ENCODE assay signal across 11 cellular contexts in the genomic region with DNA sequence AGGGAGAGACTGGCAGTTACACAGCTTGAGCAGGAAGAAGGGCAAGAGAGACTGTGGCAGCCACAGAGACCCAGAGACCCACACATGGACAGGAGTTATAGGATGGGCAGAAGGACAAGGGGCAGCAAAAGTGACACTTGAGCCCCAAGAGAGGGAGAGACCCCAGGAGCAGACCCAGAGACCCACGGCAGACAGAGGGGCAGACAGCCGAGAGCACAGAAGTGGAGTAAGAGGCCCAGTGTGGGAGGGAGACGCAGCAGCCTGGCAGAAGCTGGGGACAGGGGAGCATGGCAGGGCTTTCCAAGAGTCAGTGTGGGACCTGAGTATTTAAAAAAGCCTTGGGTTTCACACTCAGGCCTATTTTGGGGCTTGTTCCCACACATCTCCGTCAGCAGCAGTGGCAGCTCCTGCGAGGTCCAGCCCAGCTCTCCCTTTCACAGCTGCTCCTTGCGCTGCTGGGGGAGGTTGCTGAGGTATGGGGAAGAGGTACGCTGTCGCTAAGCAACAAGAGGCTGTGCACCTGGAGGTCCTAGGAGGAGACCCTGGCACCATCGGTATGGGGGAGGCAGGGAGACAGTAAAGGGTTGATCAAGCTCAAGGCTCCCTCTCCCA. TPM values are rescaled to one million over a fixed set of nuclear protein-coding genes. Genes with fewer than 3 reads are reported as not detected.
DNase-seq lines count a peak whose midpoint lies in the region; ATAC-seq and TF ChIP-seq lines count a peak whose summit lies in the region.
"Had no signal": no experiment of that assay in that cellular context is flagged by ENCODE, and none has a peak within 500 bp of the region (broad histone marks: within the 10 kb centered on the region; RNA-seq: fewer than 3 reads in every experiment).

No MANE protein-coding gene starts in this region.

- POLR2A ChIA-PET in RWPE1 (lab: Yijun Ruan, JAX; ENCODE audit: low non-redundant PET): interaction anchor here (0.6 kb wide), 1 partner anchor 23 kb away, joined by 6 read pairs; no protein-coding TSS in a partner anchor

- peaks cover 11 to 59% (median 34%) of the 10 kb centered on the region in 4 donors for H3K4me1 Mint-ChIP-seq in CD4-positive, CD25-positive, alpha-beta regulatory T cell
- H3K4me1 Mint-ChIP-seq in immature natural killer cell: peaks cover 40 to 44% of the 10 kb centered on the region in 2 donors
- H3K4me1 Mint-ChIP-seq in endodermal cell: peaks cover 12% of the 10 kb centered on the region

- no peak for DNase-seq in CD4-positive, CD25-positive, alpha-beta regulatory T cell
- DNase-seq in RWPE1 (ENCODE audit: low spot score): no peak
- no peak for DNase-seq in immature natural killer cell
- peak; percentile 49 for DNase-seq in sciatic nerve (ENCODE audit: low spot score)
- no peak for DNase-seq in spleen
- no peak for DNase-seq in endodermal cell
- no peak for DNase-seq in activated T-cell treated with anti-CD3 and anti-CD28 coated beads, Interleukin-2, amount 50 U/mL, for 1 hour
- DNase-seq: GOT3, NCI-H524 had no signal

- no peak overlapping the region for H3K4me3 ChIP-seq in CD4-positive, CD25-positive, alpha-beta regulatory T cell (ENCODE audit: low read depth, low read length)
- no peak overlapping the region for H3K4me3 ChIP-seq in spleen
- H3K4me3 ChIP-seq in endodermal cell (ENCODE audit: low read length): no peak overlapping the region

- intact Hi-C loops in sciatic nerve (cut with DNase I): loop anchor here (5.0 kb wide), 1 partner anchor 52 kb away; no protein-coding TSS in a partner anchor
- intact Hi-C loops in spleen (cut with DNase I; ENCODE audit: low total_unique reads): no loop called here

- no peaks in the 10 kb centered on the region for H3K9me3 ChIP-seq in CD4-positive, CD25-positive, alpha-beta regulatory T cell (ENCODE audit: control insufficient read depth in 2 of 2, low read length in 2 of 2)
- H3K9me3 ChIP-seq in spleen: no peaks in the 10 kb centered on the region
- no peaks in the 10 kb centered on the region for H3K9me3 ChIP-seq in endodermal cell (ENCODE audit: control insufficient read depth, low read length)

- H3K4me3 Mint-ChIP-seq in CD4-positive, CD25-positive, alpha-beta regulatory T cell: no peak overlapping the region
- H3K4me3 Mint-ChIP-seq in immature natural killer cell: no peak overlapping the region
- no peak overlapping the region for H3K4me3 Mint-ChIP-seq in endodermal cell

- H3K27ac ChIP-seq in CD4-positive, CD25-positive, alpha-beta regulatory T cell (ENCODE audit: insufficient read depth, low read length, poor library complexity, severe bottlenecking): no peak overlapping the region
- H3K27ac ChIP-seq in RWPE1 (peak overlapping the region; percentile 81), spleen (peak overlapping the region in 4 of 8 donors; percentile 63 to 79 (median 73)), endodermal cell (ENCODE audit: low read depth, low read length) (no peak overlapping the region)

- no peak for TF ChIP-seq POLR2A in spleen (IDR thresholded peaks at IDR 0.05)

- CTCF ChIA-PET in RWPE1 (lab: Yijun Ruan, JAX): no interaction called here

- no peaks in the 10 kb centered on the region for H3K9me3 Mint-ChIP-seq in CD4-positive, CD25-positive, alpha-beta regulatory T cell
- H3K9me3 Mint-ChIP-seq in immature natural killer cell (no peaks in the 10 kb centered on the region), endodermal cell (peaks cover 2% of the 10 kb centered on the region)

- no peak overlapping the region for H3K9ac ChIP-seq in endodermal cell (ENCODE audit: extremely low read depth, low read length, poor library complexity, severe bottlenecking)

- no peak for ATAC-seq in CD4-positive, CD25-positive, alpha-beta regulatory T cell (ENCODE audit: low read depth in 2 of 2)
- no peak for ATAC-seq in sciatic nerve
- no peak for ATAC-seq in HG03135 (IDR thresholded peaks at IDR 0.05; ENCODE audit: unreplicated experiment)
- ATAC-seq: esophagus mucosa had no signal

- TF ChIP-seq CTCF in RWPE1 (conservative IDR thresholded peaks at IDR 0.05; ENCODE audit: low read depth): no peak
- no peak for TF ChIP-seq CTCF in spleen (IDR thresholded peaks at IDR 0.05 in 8 of 11, conservative IDR thresholded peaks at IDR 0.05 in 3 of 11)
- TF ChIP-seq CTCF in endodermal cell (conservative IDR thresholded peaks at IDR 0.05): no peak

- WGBS in spleen, 5 donors: 87 to 93% (median 90%) methylated on average over 9 of the region's 9 CpGs
- 83 to 90% methylated on average over 4 to 9 of the region's 9 CpGs for WGBS in endodermal cell (ENCODE audit: insufficient coverage in 1 of 2, insufficient read length in 1 of 2), 2 experiments

- no peaks in the 10 kb centered on the region for H3K27me3 ChIP-seq in CD4-positive, CD25-positive, alpha-beta regulatory T cell (ENCODE audit: control insufficient read depth, insufficient read depth, low read length)
- H3K27me3 ChIP-seq in spleen (replicated peaks in 1 of 7) (no peaks in the 10 kb centered on the region), endodermal cell (ENCODE audit: control insufficient read depth, insufficient read depth, low read length, poor library complexity, severe bottlenecking) (no peaks in the 10 kb centered on the region)

- H3K36me3 ChIP-seq in CD4-positive, CD25-positive, alpha-beta regulatory T cell (ENCODE audit: control insufficient read depth, insufficient read depth, low read length): no peaks in the 10 kb centered on the region
- no peaks in the 10 kb centered on the region for H3K36me3 ChIP-seq in spleen
- H3K36me3 ChIP-seq in endodermal cell (ENCODE audit: control insufficient read depth, insufficient read depth, low read length): no peaks in the 10 kb centered on the region

- H3K27me3 Mint-ChIP-seq in CD4-positive, CD25-positive, alpha-beta regulatory T cell: peaks cover 13% of the 10 kb centered on the region
- H3K27me3 Mint-ChIP-seq in immature natural killer cell (ENCODE audit: low read depth in 3 of 3) (peaks cover 10 to 21% (median 21%) of the 10 kb centered on the region in 3 donors), endodermal cell (ENCODE audit: insufficient read depth) (peaks cover 12% of the 10 kb centered on the region)

- peaks cover 33% of the 10 kb centered on the region for H3K4me1 ChIP-seq in CD4-positive, CD25-positive, alpha-beta regulatory T cell (ENCODE audit: control insufficient read depth, insufficient read depth, low read length, poor library complexity, severe bottlenecking)
- peaks cover 14 to 62% (median 31%) of the 10 kb centered on the region in 6 donors for H3K4me1 ChIP-seq in spleen
- peaks cover 2% of the 10 kb centered on the region for H3K4me1 ChIP-seq in endodermal cell (ENCODE audit: control insufficient read depth, insufficient read depth, low read length)

- peak overlapping the region in 2 of 3 donors; percentile 84 to 88 for H3K27ac Mint-ChIP-seq in CD4-positive, CD25-positive, alpha-beta regulatory T cell
- H3K27ac Mint-ChIP-seq in immature natural killer cell (peak overlapping the region in 5 of 6 donors; percentile 94 to 100 (median 95)), endodermal cell (no peak overlapping the region)

- H3K36me3 Mint-ChIP-seq in CD4-positive, CD25-positive, alpha-beta regulatory T cell: peaks cover 4% of the 10 kb centered on the region
- H3K36me3 Mint-ChIP-seq in immature natural killer cell: no peaks in the 10 kb centered on the region
- H3K36me3 Mint-ChIP-seq in endodermal cell (ENCODE audit: low read depth): no peaks in the 10 kb centered on the region

RNA-seq across cellular contexts. Expression of gene MEF2D, which starts 9.0 kb away (rescaled TPM):
- 186 TPM for total RNA-seq in CD4-positive, CD25-positive, alpha-beta regulatory T cell
- polyA plus RNA-seq in CD4-positive, CD25-positive, alpha-beta regulatory T cell: 10 to 100 TPM in 1 of 4 donors, 1 to 10 TPM in 3; 4.6 to 11.5 (median 6.4) TPM
- polyA plus RNA-seq in immature natural killer cell (10 to 100 TPM in 1 of 3 donors, 1 to 10 TPM in 2; 5.0 to 22.8 (median 6.0) TPM), spleen (10 to 100 TPM in 1 of 3 donors, 1 to 10 TPM in 2; 7.4 to 22.5 (median 7.6) TPM)
- total RNA-seq in sciatic nerve (66.8 TPM), spleen (100 to 1,000 TPM in 1 of 7 donors, 10 to 100 TPM in 6; 56.0 to 103 (median 71.4) TPM), endodermal cell (10 to 100 TPM; 10.5 to 12.8 TPM)
- polyA plus RNA-seq in endodermal cell (2013, experiment 1 of 2): 11.5 TPM
- polyA plus RNA-seq in endodermal cell (2013, experiment 2 of 2): 11.3 TPM
